Comparison of ENCODE assay signal across 1 cellular context in genomic region chr1:234373064-234373937, GRCh38.
A peak's percentile ranks its signal among the peaks of the same experiment; 100 is the strongest.
TF ChIP-seq lines count a peak whose summit lies in the region.

Gene COA6, plus strand, starts transcription at chr1:234373456. Its CDS starts 11 bp downstream, at chr1:234373467.

TF ChIP-seq in K562, 482 proteins besides CTCF, POLR2A, EP300 and RAD21 (continued from another document and continues in another):
- TF ChIP-seq ZHX1 (conservative IDR thresholded peaks at IDR 0.05; ENCODE audit: low read length) (0 out of 2 replicates have a peak, but pooled peaks have one; percentile 29), ZNF57 (CRISPR knock-in tag; IDR thresholded peaks at IDR 0.05) (no peak), ELF4 (CRISPR knock-in tag; IDR thresholded peaks at IDR 0.05) (peak; percentile 96), BRD9 (IDR thresholded peaks at IDR 0.05; ENCODE audit: low read depth, partially characterized antibody) (peak; percentile 95), ZNF655 (CRISPR knock-in tag; IDR thresholded peaks at IDR 0.05) (no peak), NR2C2 (CRISPR knock-in tag; IDR thresholded peaks at IDR 0.05) (peak; percentile 32; the same call in 1 of the 2 replicates), NR2C2 (tag; IDR thresholded peaks at IDR 0.05) (peak; percentile 92), ZBTB33 (CRISPR knock-in tag; IDR thresholded peaks at IDR 0.05) (peak; percentile 62; the same call in 1 of the 2 replicates), TBP (optimal IDR thresholded peaks at IDR 0.05; ENCODE audit: low read depth, low read length) (peak; percentile 96), ETV6 (IDR thresholded peaks at IDR 0.05; ENCODE audit: borderline replicate concordance in 1 of 2, low read depth in 2 of 2, low read length in 1 of 2) (no peak; a peak in 1 of 4 replicates), ETV6 (CRISPR knock-in tag; IDR thresholded peaks at IDR 0.05; ENCODE audit: borderline replicate concordance) (no peak), GTF2F1 (IDR thresholded peaks at IDR 0.05; ENCODE audit: low read depth, low read length) (no peak; the same call in 1 of the 2 replicates), RB1 (IDR thresholded peaks at IDR 0.05; ENCODE audit: low read depth) (no peak; the same call in 1 of the 2 replicates), HDAC2 (IDR thresholded peaks at IDR 0.05) (peak; percentile 71), TRIM25 (IDR thresholded peaks at IDR 0.05; ENCODE audit: borderline replicate concordance) (peak; percentile 60; the same call in 1 of the 2 replicates), ZEB2 (IDR thresholded peaks at IDR 0.05) (peak; percentile 96), ZNF217 (CRISPR knock-in tag; IDR thresholded peaks at IDR 0.05) (no peak), ZNF3 (CRISPR knock-in tag; IDR thresholded peaks at IDR 0.05) (0 out of 2 replicates have a peak, but pooled peaks have one; percentile 39), HINFP (tag; conservative IDR thresholded peaks at IDR 0.05; ENCODE audit: low read depth) (no peak), ZKSCAN1 (IDR thresholded peaks at IDR 0.05; ENCODE audit: low read depth, low read length) (no peak), ZNF274 (IDR thresholded peaks at IDR 0.05; ENCODE audit: borderline replicate concordance, low read depth, low read length) (no peak), ZBTB40 (IDR thresholded peaks at IDR 0.05) (peak; percentile 99), ZBTB40 (CRISPR knock-in tag; IDR thresholded peaks at IDR 0.05) (0 out of 2 replicates have a peak, but pooled peaks have one; percentile 49), STAG1 (CRISPR knock-in tag; IDR thresholded peaks at IDR 0.05; ENCODE audit: borderline replicate concordance) (no peak), ILK (tag; IDR thresholded peaks at IDR 0.05; ENCODE audit: borderline replicate concordance, low read depth) (no peak), FOXA3 (CRISPR knock-in tag; conservative IDR thresholded peaks at IDR 0.05 in 1 of 2, IDR thresholded peaks at IDR 0.05 in 1 of 2) (0 out of 4 replicates have a peak, but pooled peaks of 1 of the 2 experiments have one; percentile 39), IRF1 (CRISPR knock-in tag; IDR thresholded peaks at IDR 0.05; ENCODE audit: borderline replicate concordance) (peak; percentile 81; the same call in 1 of the 2 replicates), SPI1 (IDR thresholded peaks at IDR 0.05; ENCODE audit: borderline replicate concordance, low read depth, low read length) (peak; percentile 88), SIN3A (IDR thresholded peaks at IDR 0.05; ENCODE audit: borderline replicate concordance in 2 of 2, control insufficient read depth in 1 of 2, low read depth in 2 of 2, low read length in 2 of 2) (0 out of 4 replicates have a peak, but pooled peaks have one; percentile 1 to 79), BCL6 (CRISPR knock-in tag; IDR thresholded peaks at IDR 0.05) (no peak), MTA2 (IDR thresholded peaks at IDR 0.05; ENCODE audit: low read depth) (0 out of 2 replicates have a peak, but pooled peaks have one; percentile 22), CREB3L1 (IDR thresholded peaks at IDR 0.05; ENCODE audit: borderline replicate concordance, low read depth) (peak; percentile 92), ZNF41 (CRISPR knock-in tag; conservative IDR thresholded peaks at IDR 0.05) (peak; percentile 74; the same call in 1 of the 2 replicates), KDM5B (IDR thresholded peaks at IDR 0.05; ENCODE audit: insufficient replicate concordance, low read depth, low read length) (peak; percentile 97), SNRNP70 (optimal IDR thresholded peaks at IDR 0.05; ENCODE audit: low read depth, low read length) (no peak)
